16 cellular contexts compared by ENCODE assay signal in genomic region chr12:104467346-104467837, GRCh38. TPM values are rescaled to one million over a fixed set of nuclear protein-coding genes. Genes with fewer than 3 reads are reported as not detected.
DNase-seq lines count a peak whose midpoint lies in the region; TF ChIP-seq lines count a peak whose summit lies in the region.
"Had no signal": no experiment of that assay in that cellular context is flagged by ENCODE, and none has a peak within 500 bp of the region (broad histone marks: within the 10 kb centered on the region; RNA-seq: fewer than 3 reads in every experiment).

No MANE protein-coding gene starts in this region.

- H3K4me1 ChIP-seq in mesodermal cell (ENCODE audit: control insufficient read depth, insufficient read depth, low read length, poor library complexity, severe bottlenecking), result no peaks in the 10 kb centered on the region
- H3K4me1 ChIP-seq: parathyroid adenoma had no signal

- intact Hi-C loops in activated CD4-positive, alpha-beta T cell treated with anti-CD3 and anti-CD28 coated beads, Interleukin-2, amount 10 ng/mL, durations not matched to agents 24 days and 14 days (cut with micrococcal nuclease), result no loop called here
- intact Hi-C loops in CD14-positive monocyte (cut with micrococcal nuclease), result loop anchor here in 1 of 2 donors (10.0 kb wide), 1 partner anchor 277 kb away; no protein-coding TSS in a partner anchor

- H3K27ac ChIP-seq in mesodermal cell (ENCODE audit: low read depth, low read length, severe bottlenecking), result peak overlapping the region; percentile 31
- H3K27ac ChIP-seq: parathyroid adenoma had no signal

- H3K36me3 Mint-ChIP-seq in activated CD4-positive, alpha-beta T cell treated with anti-CD3 and anti-CD28 coated beads, Interleukin-2, amount 10 ng/mL, durations not matched to agents 24 days and 14 days (ENCODE audit: low read depth), result peaks cover 47% of the 10 kb centered on the region
- peaks cover 71% of the 10 kb centered on the region for H3K36me3 Mint-ChIP-seq in T-helper 2 cell treated with Interferon-gamma antibody and Interleukin-4, amounts not matched to agents 5 μg/mL and 100 μg/mL, for 36 hours (ENCODE audit: low read depth)
- peaks cover 21 to 32% of the 10 kb centered on the region in 2 donors for H3K36me3 Mint-ChIP-seq in CD14-positive monocyte

- no peaks in the 10 kb centered on the region for H3K9me3 ChIP-seq in mesodermal cell (ENCODE audit: control insufficient read depth, low read length)

- peak overlapping the region; percentile 38 for H3K4me3 Mint-ChIP-seq in activated CD4-positive, alpha-beta T cell treated with anti-CD3 and anti-CD28 coated beads, Interleukin-2, amount 10 ng/mL, durations not matched to agents 24 days and 14 days
- H3K4me3 Mint-ChIP-seq in T-helper 2 cell treated with Interferon-gamma antibody and Interleukin-4, amounts not matched to agents 5 μg/mL and 100 μg/mL, for 36 hours, result peak overlapping the region; percentile 59
- peak overlapping the region in 1 of 2 donors; percentile 24 for H3K4me3 Mint-ChIP-seq in CD14-positive monocyte
- H3K4me3 Mint-ChIP-seq: H9 had no signal

- no peak overlapping the region for H3K4me3 ChIP-seq in mesodermal cell (ENCODE audit: extremely low read depth, insufficient read depth, low read length, poor library complexity, severe bottlenecking)

- H3K27me3 Mint-ChIP-seq in activated CD4-positive, alpha-beta T cell treated with anti-CD3 and anti-CD28 coated beads, Interleukin-2, amount 10 ng/mL, durations not matched to agents 24 days and 14 days, result no peaks in the 10 kb centered on the region
- H3K27me3 Mint-ChIP-seq in T-helper 2 cell treated with Interferon-gamma antibody and Interleukin-4, amounts not matched to agents 5 μg/mL and 100 μg/mL, for 36 hours (ENCODE audit: low read depth), result no peaks in the 10 kb centered on the region
- no peaks in the 10 kb centered on the region for H3K27me3 Mint-ChIP-seq in CD14-positive monocyte (ENCODE audit: low read depth in 3 of 3)

- peak overlapping the region; percentile 35 for H3K27ac Mint-ChIP-seq in activated CD4-positive, alpha-beta T cell treated with anti-CD3 and anti-CD28 coated beads, Interleukin-2, amount 10 ng/mL, durations not matched to agents 24 days and 14 days
- peak overlapping the region; percentile 67 for H3K27ac Mint-ChIP-seq in T-helper 2 cell treated with Interferon-gamma antibody and Interleukin-4, amounts not matched to agents 5 μg/mL and 100 μg/mL, for 36 hours
- peak overlapping the region in 2 of 7 donors; percentile 34 to 61 for H3K27ac Mint-ChIP-seq in CD14-positive monocyte
- H3K27ac Mint-ChIP-seq: H9 had no signal

- TF ChIP-seq CTCF in CD14-positive monocyte (IDR thresholded peaks at IDR 0.05), result no peak

- peaks cover 72% of the 10 kb centered on the region for H3K4me1 Mint-ChIP-seq in activated CD4-positive, alpha-beta T cell treated with anti-CD3 and anti-CD28 coated beads, Interleukin-2, amount 10 ng/mL, durations not matched to agents 24 days and 14 days
- peaks cover 84% of the 10 kb centered on the region for H3K4me1 Mint-ChIP-seq in T-helper 2 cell treated with Interferon-gamma antibody and Interleukin-4, amounts not matched to agents 5 μg/mL and 100 μg/mL, for 36 hours (ENCODE audit: low read depth)
- H3K4me1 Mint-ChIP-seq in CD14-positive monocyte, result peaks cover 94% of the 10 kb centered on the region

- no peaks in the 10 kb centered on the region for H3K36me3 ChIP-seq in mesodermal cell (ENCODE audit: control insufficient read depth, insufficient read depth, low read length)

- WGBS in mesodermal cell (ENCODE audit: insufficient coverage in 2 of 2), 2 experiments, result 85 to 88% methylated on average over 3 to 4 of the region's 5 CpGs

- DNase-seq in activated CD4-positive, alpha-beta T cell treated with anti-CD3 and anti-CD28 coated beads, Interleukin-2, amount 10 ng/mL, durations not matched to agents 24 days and 14 days, result no peak
- DNase-seq in activated CD4-positive, alpha-beta T cell treated with anti-CD3 and anti-CD28 coated beads, Interleukin-2, amount 50 U/mL, for 1 hour, result no peak
- DNase-seq in HUDEP-2 (lab: John Stamatoyannopoulos, UW; ENCODE audit: unreplicated experiment in 76 of 76) (peak in 74 of 76 experiments; percentile 13 to 97 (median 69)), AG08396 (ENCODE audit: low spot score) (no peak), CD14-positive monocyte (ENCODE audit: low spot score) (no peak), cerebellar nuclear complex (lab: John Stamatoyannopoulos, UW) (no peak)
- no peak for DNase-seq in T-helper 2 cell treated with Interferon-gamma antibody and Interleukin-4, amounts not matched to agents 5 μg/mL and 100 μg/mL, for 36 hours (ENCODE audit: low spot score)
- DNase-seq: activated CD4-positive, alpha-beta T cell treated with anti-CD3 and anti-CD28 coated beads for 1 hour; cortex of kidney; H9; mesenchymal stem cell; NCI-H187 treated with DMSO at 0.1 percent for 48 hours; NCI-H82; stimulated activated CD4-positive, alpha-beta T cell treated with anti-CD3 and anti-CD28 coated beads, Interleukin-12 subunit alpha, Interleukin-12 subunit beta, amount 100 ng/mL, for 4 hours had no signal

- peaks cover 6% of the 10 kb centered on the region for H3K9me3 Mint-ChIP-seq in activated CD4-positive, alpha-beta T cell treated with anti-CD3 and anti-CD28 coated beads, Interleukin-2, amount 10 ng/mL, durations not matched to agents 24 days and 14 days
- H3K9me3 Mint-ChIP-seq in T-helper 2 cell treated with Interferon-gamma antibody and Interleukin-4, amounts not matched to agents 5 μg/mL and 100 μg/mL, for 36 hours, result peaks cover 19% of the 10 kb centered on the region
- H3K9me3 Mint-ChIP-seq in CD14-positive monocyte, result no peaks in the 10 kb centered on the region
- H3K9me3 Mint-ChIP-seq: H9 had no signal

RNA-seq across cellular contexts. Expression of gene CHST11, which starts 10.6 kb away (rescaled TPM):
- 44.9 and 46.2 TPM in 2 replicates for total RNA-seq in activated CD4-positive, alpha-beta T cell treated with anti-CD3 and anti-CD28 coated beads, Interleukin-2, amount 10 ng/mL, durations not matched to agents 24 days and 14 days
- polyA plus RNA-seq in mesodermal cell (2013, experiment 1 of 2), result 14.1 TPM
- 12.6 TPM for polyA plus RNA-seq in mesodermal cell (2013, experiment 2 of 2)
- polyA plus RNA-seq in CD14-positive monocyte, result 10 to 100 TPM; 44.4 to 48.4 TPM

Comparison
In these comparisons a context has a peak if more than half of its experiments do, and no peak if none do; other contexts are left out.
1. DNase-seq: peak in HUDEP-2 (74 of 76); none in activated CD4-positive, alpha-beta T cell treated with anti-CD3 and anti-CD28 coated beads, Interleukin-2, amount 10 ng/mL, durations not matched to agents 24 days and 14 days (single experiment), activated CD4-positive, alpha-beta T cell treated with anti-CD3 and anti-CD28 coated beads, Interleukin-2, amount 50 U/mL, for 1 hour (single experiment), T-helper 2 cell treated with Interferon-gamma antibody and Interleukin-4, amounts not matched to agents 5 μg/mL and 100 μg/mL, for 36 hours (single experiment), AG08396 (single experiment), CD14-positive monocyte (single experiment) and cerebellar nuclear complex (0 of 2).